In the genomic region with DNA sequence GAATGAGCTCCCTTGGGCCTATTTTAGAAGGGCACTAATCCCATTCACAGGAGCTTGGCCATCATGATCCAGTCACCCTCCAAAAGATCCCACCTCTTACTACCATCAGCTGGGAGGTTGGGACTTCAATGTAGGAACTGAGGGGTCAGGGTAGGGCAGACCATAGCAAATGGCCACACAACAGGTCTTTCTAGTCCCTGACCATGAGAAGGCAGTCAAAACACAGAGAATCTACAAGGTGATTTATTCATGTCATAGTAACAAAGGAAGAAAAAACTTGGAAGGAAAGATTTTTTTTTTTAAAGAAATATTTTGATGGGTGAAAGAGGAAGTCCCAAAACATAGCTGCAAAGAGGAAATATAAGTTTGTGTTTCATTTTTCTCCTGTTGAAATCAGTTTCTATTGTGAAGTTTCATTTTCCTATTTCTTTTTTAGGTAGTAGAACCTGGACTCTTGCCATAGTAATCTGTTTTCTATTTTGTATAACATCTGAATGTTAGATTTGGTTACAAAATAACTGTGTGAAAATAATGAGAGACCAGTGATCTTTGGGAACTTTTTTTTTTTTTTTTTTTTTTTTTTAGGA, we compare ENCODE assay signal across 10 cellular contexts.
DNase-seq lines count a peak whose midpoint lies in the region; ATAC-seq lines count a peak whose summit lies in the region.
"Had no signal": no experiment of that assay in that cellular context is flagged by ENCODE, and none has a peak within 500 bp of the region (broad histone marks: within the 10 kb centered on the region; RNA-seq: fewer than 3 reads in every experiment).

No MANE protein-coding gene starts in this region.

- peak overlapping the region; percentile 26 for H3K4me3 Mint-ChIP-seq in stimulated activated naive CD8-positive, alpha-beta T cell treated with anti-CD3 and anti-CD28 coated beads, Interleukin-15, Interleukin-2, amounts not matched to agents 100 ng/mL and 50 ng/mL, for 24 hours

- no peak for ATAC-seq in stimulated activated naive CD8-positive, alpha-beta T cell treated with anti-CD3 and anti-CD28 coated beads, Interleukin-15, Interleukin-2, amounts not matched to agents 100 U/mL and 50 U/mL, for 24 hours
- ATAC-seq: Panc1 had no signal

- H3K27ac Mint-ChIP-seq in stimulated activated naive CD8-positive, alpha-beta T cell treated with anti-CD3 and anti-CD28 coated beads, Interleukin-15, Interleukin-2, amounts not matched to agents 100 ng/mL and 50 ng/mL, for 24 hours, result peak overlapping the region; percentile 71

- no peaks in the 10 kb centered on the region for H3K36me3 Mint-ChIP-seq in stimulated activated naive CD8-positive, alpha-beta T cell treated with anti-CD3 and anti-CD28 coated beads, Interleukin-15, Interleukin-2, amounts not matched to agents 100 ng/mL and 50 ng/mL, for 24 hours (ENCODE audit: low read depth)

- no peaks in the 10 kb centered on the region for H3K9me3 Mint-ChIP-seq in stimulated activated naive CD8-positive, alpha-beta T cell treated with anti-CD3 and anti-CD28 coated beads, Interleukin-15, Interleukin-2, amounts not matched to agents 100 ng/mL and 50 ng/mL, for 24 hours

- H3K27me3 Mint-ChIP-seq in stimulated activated naive CD8-positive, alpha-beta T cell treated with anti-CD3 and anti-CD28 coated beads, Interleukin-15, Interleukin-2, amounts not matched to agents 100 ng/mL and 50 ng/mL, for 24 hours, result no peaks in the 10 kb centered on the region

- DNase-seq in stimulated activated naive CD8-positive, alpha-beta T cell treated with anti-CD3 and anti-CD28 coated beads, Interleukin-15, Interleukin-2, amounts not matched to agents 100 U/mL and 50 U/mL, for 24 hours, result no peak
- DNase-seq in NOMO-1 (lab: John Stamatoyannopoulos, UW; ENCODE audit: unreplicated experiment in 2 of 2) (peak; percentile 45 to 95), fibroblast of gingiva (ENCODE audit: low read depth) (peak; percentile 21), DMS53 treated with DMSO at 0.1 percent for 48 hours (lab: John Stamatoyannopoulos, UW; ENCODE audit: unreplicated experiment) (no peak), D341Med (ENCODE audit: low spot score) (no peak), ecto neural progenitor cell (ENCODE audit: low spot score) (no peak)
- DNase-seq in activated T-cell treated with anti-CD3 and anti-CD28 coated beads, Interleukin-2, amount 50 U/mL, for 1 hour, result no peak
- DNase-seq: DMS153 had no signal

- H3K4me1 Mint-ChIP-seq in stimulated activated naive CD8-positive, alpha-beta T cell treated with anti-CD3 and anti-CD28 coated beads, Interleukin-15, Interleukin-2, amounts not matched to agents 100 ng/mL and 50 ng/mL, for 24 hours (ENCODE audit: low read depth), result peaks cover 62% of the 10 kb centered on the region

Comparison
In these comparisons a context has a peak if more than half of its experiments do, and no peak if none do; other contexts are left out.
1. DNase-seq: peak in NOMO-1 (2 of 2) and fibroblast of gingiva (single experiment); none in stimulated activated naive CD8-positive, alpha-beta T cell treated with anti-CD3 and anti-CD28 coated beads, Interleukin-15, Interleukin-2, amounts not matched to agents 100 U/mL and 50 U/mL, for 24 hours (single experiment), DMS53 treated with DMSO at 0.1 percent for 48 hours (single experiment), D341Med (single experiment), ecto neural progenitor cell (single experiment) and activated T-cell treated with anti-CD3 and anti-CD28 coated beads, Interleukin-2, amount 50 U/mL, for 1 hour (single experiment).